12 cellular contexts compared by ENCODE assay signal in genomic region chr7:45575501-45576248, GRCh38. TPM values are rescaled to one million over a fixed set of nuclear protein-coding genes. Genes with fewer than 3 reads are reported as not detected.
A peak's percentile ranks its signal among the peaks of the same experiment; 100 is the strongest.
DNase-seq lines count a peak whose midpoint lies in the region; ATAC-seq, FAIRE-seq and TF ChIP-seq lines count a peak whose summit lies in the region.
"Had no signal": no experiment of that assay in that cellular context is flagged by ENCODE, and none has a peak within 500 bp of the region (broad histone marks: within the 10 kb centered on the region; RNA-seq: fewer than 3 reads in every experiment).

No MANE protein-coding gene starts in this region.

- FAIRE-seq in H54 (lab: Jason Lieb, UNC): no peak
- FAIRE-seq: A204.1, frontal cortex, RCC 7860 had no signal

- DNase-seq in NCI-H146 (lab: John Stamatoyannopoulos, UW): peak; percentile 46
- no peak for DNase-seq in NCI-H146 treated with DMSO at 0.1 percent for 48 hours (lab: John Stamatoyannopoulos, UW; ENCODE audit: unreplicated experiment)
- DNase-seq in PC-3: no peak
- DNase-seq in iPS DF 6.9 (ENCODE audit: low read depth, low spot score): no peak
- DNase-seq in sciatic nerve (ENCODE audit: low spot score): no peak
- DNase-seq in H54 (ENCODE audit: insufficient read length, low spot score): no peak
- no peak for DNase-seq in AG20443 (ENCODE audit: low spot score)
- DNase-seq in brain microvascular endothelial cell: no peak
- DNase-seq: activated CD4-positive, alpha-beta T cell treated with anti-CD3 and anti-CD28 coated beads, Interleukin-2, amount 50 U/mL, for 4 hours had no signal

- intact Hi-C loops in PC-3 (cut with micrococcal nuclease) (no loop called here), sciatic nerve (cut with DNase I) (no loop called here)

- H3K9me3 ChIP-seq in PC-3 (ENCODE audit: low read length) (no peaks in the 10 kb centered on the region), iPS DF 6.9 (ENCODE audit: control insufficient read depth, insufficient read depth, low read length) (no peaks in the 10 kb centered on the region)

- H3K9ac ChIP-seq in PC-3 (ENCODE audit: low read length): no peak overlapping the region

- H3K36me3 ChIP-seq in PC-3 (ENCODE audit: low read depth, low read length) (no peaks in the 10 kb centered on the region), iPS DF 6.9 (ENCODE audit: control insufficient read depth, insufficient read depth, low read length) (no peaks in the 10 kb centered on the region), brain microvascular endothelial cell (replicated peaks) (no peaks in the 10 kb centered on the region)

- H2AFZ ChIP-seq in PC-3 (ENCODE audit: low read length): no peak overlapping the region

- H3K27ac ChIP-seq in PC-3 (ENCODE audit: low read length) (no peak overlapping the region), iPS DF 6.9 (ENCODE audit: low read length) (no peak overlapping the region), brain microvascular endothelial cell (no peak overlapping the region)

- H3K4me1 ChIP-seq in PC-3 (ENCODE audit: insufficient read depth, low read length) (no peaks in the 10 kb centered on the region), iPS DF 6.9 (ENCODE audit: control insufficient read depth, insufficient read depth, low read length) (peaks cover 5% of the 10 kb centered on the region)

- POLR2A ChIA-PET in PC-3 (lab: Charles Lee; ENCODE audit: unreplicated experiment): no interaction called here

- no peak for TF ChIP-seq POLR2A in H54 (IDR thresholded peaks at IDR 0.05; ENCODE audit: low read depth, low read length)

- H3K4me3 ChIP-seq in PC-3 (ENCODE audit: low read length) (peak overlapping the region; percentile 67), iPS DF 6.9 (ENCODE audit: low read length) (peak overlapping the region; percentile 52; the same call in 1 of the 2 replicates), brain microvascular endothelial cell (ENCODE audit: low read depth, low read length) (no peak overlapping the region)

- H3K27me3 ChIP-seq in PC-3 (ENCODE audit: low read length) (peaks cover 12% of the 10 kb centered on the region), iPS DF 6.9 (ENCODE audit: control insufficient read depth, insufficient read depth, low read length) (peaks cover 17% of the 10 kb centered on the region), brain microvascular endothelial cell (replicated peaks) (peaks cover 47% of the 10 kb centered on the region)

- no peaks in the 10 kb centered on the region for H3F3A ChIP-seq in PC-3 (ENCODE audit: low read length, unreplicated experiment)

- TF ChIP-seq CTCF in PC-3 (conservative IDR thresholded peaks at IDR 0.05; ENCODE audit: low read depth, low read length) (no peak), brain microvascular endothelial cell (IDR thresholded peaks at IDR 0.05; ENCODE audit: low read depth, low read length, missing control alignments) (no peak)

- BruUV-seq in PC-3 (replicated peaks; lab: Mats Ljungman, UMichigan): no TSS peak

- H4K20me1 ChIP-seq in PC-3 (ENCODE audit: low read length): no peaks in the 10 kb centered on the region

- no peaks in the 10 kb centered on the region for H3K9me2 ChIP-seq in PC-3 (replicated peaks; ENCODE audit: low read length)

- CTCF ChIA-PET in PC-3 (lab: Charles Lee): no interaction called here

- WGBS in iPS DF 6.9 (ENCODE audit: insufficient coverage, insufficient read length): no CpG with 5 or more reads among the region's 36 CpGs

- ATAC-seq in PC-3 (no peak), sciatic nerve (peak; percentile 49)

- no peaks in the 10 kb centered on the region for H3K79me2 ChIP-seq in PC-3 (ENCODE audit: low read length)

- in situ Hi-C loops in brain microvascular endothelial cell (cut with HindIII; ENCODE audit: low pct_ligation_motif_present, low sequenced_read_pairs): no loop called here

- H3K4me2 ChIP-seq in PC-3 (ENCODE audit: low read length): peak overlapping the region; percentile 87

RNA-seq across cellular contexts. Expression of gene ADCY1, which starts 1.5 kb away (rescaled TPM):
- total RNA-seq in PC-3 (2014; rRNA removed) (3.1 and 3.4 TPM in 2 replicates), sciatic nerve (5.5 TPM)
